In genomic region chr7:108222236-108222892, GRCh38 we compare ENCODE assay signal across 16 cellular contexts.
DNase-seq lines count a peak whose midpoint lies in the region; ATAC-seq and TF ChIP-seq lines count a peak whose summit lies in the region.
"Had no signal": no experiment of that assay in that cellular context is flagged by ENCODE, and none has a peak within 500 bp of the region (broad histone marks: within the 10 kb centered on the region; RNA-seq: fewer than 3 reads in every experiment).

No MANE protein-coding gene starts in this region.

- H3K27ac ChIP-seq in RWPE2 (ENCODE audit: poor library complexity, severe bottlenecking) (no peak overlapping the region), neural progenitor cell (no peak overlapping the region), PC-3 (ENCODE audit: low read length) (no peak overlapping the region), thyroid gland (no peak overlapping the region), esophagus muscularis mucosa (replicated peaks in 1 of 4) (no peak overlapping the region)
- H3K27ac ChIP-seq: SJCRH30 had no signal

- peak; percentile 39 for DNase-seq in ELF-1 (ENCODE audit: low read depth, low spot score)
- no peak for DNase-seq in RWPE2 (ENCODE audit: low spot score)
- no peak for DNase-seq in epithelial cell of proximal tubule (ENCODE audit: low read depth)
- no peak for DNase-seq in neural progenitor cell (ENCODE audit: low spot score)
- DNase-seq in PC-3 = no peak
- DNase-seq in glomerular visceral epithelial cell (ENCODE audit: extremely low spot score) = no peak
- DNase-seq in thyroid gland = no peak
- no peak for DNase-seq in esophagus muscularis mucosa (ENCODE audit: extremely low spot score)
- DNase-seq: activated CD8-positive, alpha-beta memory T cell treated with anti-CD3 and anti-CD28 coated beads, Interleukin-2, amount 50 U/mL, for 48 hours; head of caudate nucleus; Kasumi-1; NCI-H187 treated with DMSO at 0.1 percent for 48 hours; NCI-H82; SJCRH30; small intestine had no signal

- no peaks in the 10 kb centered on the region for H3K4me1 ChIP-seq in RWPE2 (ENCODE audit: insufficient read depth, poor library complexity, severe bottlenecking)
- no peaks in the 10 kb centered on the region for H3K4me1 ChIP-seq in neural progenitor cell
- H3K4me1 ChIP-seq in PC-3 (ENCODE audit: insufficient read depth, low read length) = no peaks in the 10 kb centered on the region
- no peaks in the 10 kb centered on the region for H3K4me1 ChIP-seq in thyroid gland
- no peaks in the 10 kb centered on the region for H3K4me1 ChIP-seq in esophagus muscularis mucosa
- H3K4me1 ChIP-seq: SJCRH30 had no signal

- no peak for TF ChIP-seq POLR2A in thyroid gland (IDR thresholded peaks at IDR 0.05)
- no peak for TF ChIP-seq POLR2A in esophagus muscularis mucosa (IDR thresholded peaks at IDR 0.05; ENCODE audit: low read depth)

- TF ChIP-seq EP300 in esophagus muscularis mucosa (IDR thresholded peaks at IDR 0.05) = no peak

- H3F3A ChIP-seq in neural progenitor cell (ENCODE audit: low read depth) (peaks cover 8% of the 10 kb centered on the region), PC-3 (ENCODE audit: low read length, unreplicated experiment) (no peaks in the 10 kb centered on the region)

- H3K27me3 ChIP-seq in RWPE2 (ENCODE audit: insufficient read depth, poor library complexity, severe bottlenecking) (no peaks in the 10 kb centered on the region), neural progenitor cell (no peaks in the 10 kb centered on the region), PC-3 (ENCODE audit: low read length) (no peaks in the 10 kb centered on the region), thyroid gland (no peaks in the 10 kb centered on the region), esophagus muscularis mucosa (peaks cover 0 to 4% (median 0%) of the 10 kb centered on the region in 4 donors)
- H3K27me3 ChIP-seq: adrenal gland, SJCRH30 had no signal

- H3K79me2 ChIP-seq in neural progenitor cell (ENCODE audit: low read depth) (no peaks in the 10 kb centered on the region), PC-3 (ENCODE audit: low read length) (no peaks in the 10 kb centered on the region)

- no peaks in the 10 kb centered on the region for H3K27me3 Mint-ChIP-seq in neural progenitor cell (ENCODE audit: insufficient read depth, low read depth)

- H3K9ac ChIP-seq in neural progenitor cell (no peak overlapping the region), PC-3 (ENCODE audit: low read length) (no peak overlapping the region)

- BruUV-seq in PC-3 (replicated peaks; lab: Mats Ljungman, UMichigan) = no TSS peak

- H3K36me3 Mint-ChIP-seq in neural progenitor cell = peaks cover 19% of the 10 kb centered on the region

- peaks cover 12% of the 10 kb centered on the region for H3K4me1 Mint-ChIP-seq in neural progenitor cell

- no peak overlapping the region for H3K27ac Mint-ChIP-seq in neural progenitor cell

- H3K9me3 Mint-ChIP-seq in neural progenitor cell = peaks cover 11% of the 10 kb centered on the region

- intact Hi-C loops in PC-3 (cut with micrococcal nuclease) = no loop called here
- intact Hi-C loops in thyroid gland (cut with DNase I) = no loop called here
- intact Hi-C loops in esophagus muscularis mucosa (cut with DNase I) = no loop called here

- H3K4me2 ChIP-seq in neural progenitor cell = no peak overlapping the region
- no peak overlapping the region for H3K4me2 ChIP-seq in PC-3 (ENCODE audit: low read length)

- H3K9me3 ChIP-seq in RWPE2 (ENCODE audit: severe bottlenecking) (no peaks in the 10 kb centered on the region), neural progenitor cell (ENCODE audit: low read depth) (no peaks in the 10 kb centered on the region), PC-3 (ENCODE audit: low read length) (no peaks in the 10 kb centered on the region), thyroid gland (no peaks in the 10 kb centered on the region), esophagus muscularis mucosa (no peaks in the 10 kb centered on the region)
- H3K9me3 ChIP-seq: adrenal gland had no signal

- POLR2A ChIA-PET in PC-3 (lab: Charles Lee; ENCODE audit: unreplicated experiment) = no interaction called here

- CTCF ChIA-PET in PC-3 (lab: Charles Lee) = interaction anchor here (0.6 kb wide), 1 partner anchor 958 kb away, joined by 3 read pairs; no protein-coding TSS in a partner anchor

- H4K20me1 ChIP-seq in neural progenitor cell (ENCODE audit: low read depth) = no peaks in the 10 kb centered on the region
- H4K20me1 ChIP-seq in PC-3 (ENCODE audit: low read length) = no peaks in the 10 kb centered on the region

- H3K4me3 Mint-ChIP-seq in neural progenitor cell = no peak overlapping the region

- no peaks in the 10 kb centered on the region for H3K36me3 ChIP-seq in RWPE2 (ENCODE audit: low read depth)
- H3K36me3 ChIP-seq in neural progenitor cell = no peaks in the 10 kb centered on the region
- H3K36me3 ChIP-seq in PC-3 (ENCODE audit: low read depth, low read length) = no peaks in the 10 kb centered on the region
- H3K36me3 ChIP-seq in thyroid gland = no peaks in the 10 kb centered on the region
- no peaks in the 10 kb centered on the region for H3K36me3 ChIP-seq in esophagus muscularis mucosa
- H3K36me3 ChIP-seq: adrenal gland, SJCRH30 had no signal

- WGBS in thyroid gland, 2 donors = 62% methylated on average over 7 of the region's 7 CpGs
- 75% methylated on average over 7 of the region's 7 CpGs for WGBS in esophagus muscularis mucosa

- no peak for ATAC-seq in RWPE2 (ENCODE audit: low read depth)
- no peak for ATAC-seq in PC-3

- no peak overlapping the region for H2AFZ ChIP-seq in neural progenitor cell (replicated peaks)
- H2AFZ ChIP-seq in PC-3 (ENCODE audit: low read length) = no peak overlapping the region

- TF ChIP-seq CTCF in RWPE2 (IDR thresholded peaks at IDR 0.05; ENCODE audit: poor library complexity, severe bottlenecking) (peak; percentile 18), epithelial cell of proximal tubule (conservative IDR thresholded peaks at IDR 0.05; ENCODE audit: low read depth, low read length) (peak; percentile 8), neural progenitor cell (IDR thresholded peaks at IDR 0.05) (peak; percentile 25), PC-3 (conservative IDR thresholded peaks at IDR 0.05; ENCODE audit: low read depth, low read length) (no peak), thyroid gland (IDR thresholded peaks at IDR 0.05) (no peak), esophagus muscularis mucosa (IDR thresholded peaks at IDR 0.05) (no peak)

- H3K9me2 ChIP-seq in PC-3 (replicated peaks; ENCODE audit: low read length) = no peaks in the 10 kb centered on the region

- H3K4me3 ChIP-seq in RWPE2 (ENCODE audit: severe bottlenecking) = no peak overlapping the region
- H3K4me3 ChIP-seq in epithelial cell of proximal tubule (ENCODE audit: low read depth, low read length) = no peak overlapping the region
- no peak overlapping the region for H3K4me3 ChIP-seq in neural progenitor cell
- no peak overlapping the region for H3K4me3 ChIP-seq in PC-3 (ENCODE audit: low read length)
- no peak overlapping the region for H3K4me3 ChIP-seq in thyroid gland (replicated peaks in 1 of 3)
- no peak overlapping the region for H3K4me3 ChIP-seq in esophagus muscularis mucosa
- H3K4me3 ChIP-seq: adrenal gland, SJCRH30 had no signal

Comparison
In these comparisons a context has a peak if more than half of its experiments do, and no peak if none do; other contexts are left out.
1. CTCF ChIP-seq: peak in RWPE2 (single experiment), epithelial cell of proximal tubule (single experiment) and neural progenitor cell (single experiment); none in PC-3 (single experiment), thyroid gland (0 of 6) and esophagus muscularis mucosa (0 of 3).